Comparison of ENCODE assay signal across 8 cellular contexts in genomic region chr9:19102631-19103345, GRCh38. TPM values are rescaled to one million over a fixed set of nuclear protein-coding genes. Genes with fewer than 3 reads are reported as not detected.
DNase-seq lines count a peak whose midpoint lies in the region; ATAC-seq, FAIRE-seq and TF ChIP-seq lines count a peak whose summit lies in the region.

Gene HAUS6, minus strand, starts transcription at chr9:19102904. Its CDS starts 253 bp downstream, at chr9:19102651.

- H3K9ac ChIP-seq in parathyroid adenoma: no peak within 1 kb of the TSS

- H3K9me3 ChIP-seq in cardiac muscle cell (ENCODE audit: low read depth) (no peaks in the 10 kb centered on the region), parathyroid adenoma (ENCODE audit: control insufficient read depth, low read length) (no peaks in the 10 kb centered on the region), transverse colon (no peaks in the 10 kb centered on the region)

- CTCF ChIA-PET in T-cell (lab: Charles Lee): interaction anchor here (0.7 to 1.4 kb wide), 2 partner anchors 74 to 362 kb away, joined by 3 to 5 read pairs; no protein-coding TSS in a partner anchor

- H3K9me3 Mint-ChIP-seq in T-cell: no peaks in the 10 kb centered on the region

- no peaks in the 10 kb centered on the region for H3K27me3 Mint-ChIP-seq in T-cell

- H3K36me3 ChIP-seq in cardiac muscle cell: no peaks in the 10 kb centered on the region
- no peaks in the 10 kb centered on the region for H3K36me3 ChIP-seq in parathyroid adenoma (ENCODE audit: control insufficient read depth, insufficient read depth, low read length)
- no peaks in the 10 kb centered on the region for H3K36me3 ChIP-seq in transverse colon

- H3K27me3 ChIP-seq in cardiac muscle cell: no peaks in the 10 kb centered on the region
- no peaks in the 10 kb centered on the region for H3K27me3 ChIP-seq in parathyroid adenoma (ENCODE audit: control insufficient read depth, insufficient read depth, low read length)
- H3K27me3 ChIP-seq in transverse colon: no peaks in the 10 kb centered on the region

- TF ChIP-seq POLR2A in GM12891 (IDR thresholded peaks at IDR 0.05; ENCODE audit: low read depth, low read length): peak; percentile 82; the same call in 1 of the 2 replicates
- peak; percentile 68 for TF ChIP-seq POLR2A in transverse colon (IDR thresholded peaks at IDR 0.05)

- peak; percentile 100 for FAIRE-seq in GM12891 (lab: Jason Lieb, UNC)

- H3K27ac ChIP-seq in adipose tissue (ENCODE audit: low read depth, low read length) (peak within 1 kb of the TSS; percentile 29), cardiac muscle cell (peak within 1 kb of the TSS; percentile 68), parathyroid adenoma (peak within 1 kb of the TSS; percentile 82), transverse colon (peak within 1 kb of the TSS; percentile 77 to 95 (median 88))

- peak within 1 kb of the TSS; percentile 86 for H3K4me2 ChIP-seq in parathyroid adenoma (ENCODE audit: low read length)

- H3K4me3 ChIP-seq in cardiac muscle cell (peak within 1 kb of the TSS; percentile 82), parathyroid adenoma (ENCODE audit: low read depth, low read length) (peak within 1 kb of the TSS; percentile 71), transverse colon (peak within 1 kb of the TSS; percentile 55 to 75 (median 70))

- peaks cover 5% of the 10 kb centered on the region for H3K4me1 ChIP-seq in cardiac muscle cell (ENCODE audit: low read depth)
- H3K4me1 ChIP-seq in parathyroid adenoma: no peaks in the 10 kb centered on the region
- H3K4me1 ChIP-seq in transverse colon: peaks cover 5 to 30% (median 12%) of the 10 kb centered on the region in 4 donors

- POLR2A ChIA-PET in T-cell (lab: Charles Lee): interaction anchor here in 1 of 2 donors (0.6 kb wide), 1 partner anchor 25 kb away, joined by 3 read pairs; no protein-coding TSS in a partner anchor

- in situ Hi-C loops in transverse colon (cut with MboI; ENCODE audit: low pct_ligation_motif_present in 1 of 4, low pct_unique_long_range_greater_than_20kb in 1 of 4, low sequenced_read_pairs in 3 of 4): loop anchor here in 2 of 4 donors (10.0 to 25.0 kb wide), 2 partner anchors 72 to 135 kb away; partner anchors contain the start of gene DENND4C (in 1 of the 2)

- H3K36me3 Mint-ChIP-seq in T-cell: peaks cover 6% of the 10 kb centered on the region

- TF ChIP-seq EP300 in transverse colon (IDR thresholded peaks at IDR 0.05; ENCODE audit: low read depth): no peak

- intact Hi-C loops in transverse colon (cut with DNase I; ENCODE audit: low total_unique reads): no loop called here

- peak within 1 kb of the TSS; percentile 93 for H2AFZ ChIP-seq in parathyroid adenoma

- 7 to 9% (median 8%) methylated on average over 46 of the region's 46 CpGs for WGBS in adipose tissue, 3 donors
- 5 to 8% methylated on average over 7 to 43 of the region's 46 CpGs for WGBS in transverse colon (ENCODE audit: low coverage in 1 of 2), 2 donors

- peak; percentile 44 for TF ChIP-seq CTCF in cardiac muscle cell (IDR thresholded peaks at IDR 0.05; ENCODE audit: low read depth, low read length)
- TF ChIP-seq CTCF in parathyroid adenoma (IDR thresholded peaks at IDR 0.05): peak; percentile 51
- TF ChIP-seq CTCF in transverse colon (IDR thresholded peaks at IDR 0.05): peak; percentile 41 to 91 (median 59)

- peaks cover 27 to 38% (median 31%) of the 10 kb centered on the region in 3 donors for H3K4me1 Mint-ChIP-seq in T-cell

- DNase-seq in GM12891 (ENCODE audit: insufficient read length, low spot score) (peak; percentile 80), NCI-H1436 treated with DMSO at 0.1 percent for 48 hours (lab: John Stamatoyannopoulos, UW) (peak; percentile 86), T-cell (peak; percentile 89 to 98 (median 94)), cardiac muscle cell (ENCODE audit: low read depth in 1 of 2, low spot score in 1 of 2) (peak; percentile 96 to 99), transverse colon (peak; percentile 98)

- H3K4me3 Mint-ChIP-seq in T-cell: peak within 1 kb of the TSS; percentile 92 to 96 (median 96)

- peaks cover 5% of the 10 kb centered on the region for H3K79me2 ChIP-seq in parathyroid adenoma

- peak; percentile 100 for ATAC-seq in HG02840 (IDR thresholded peaks at IDR 0.05; ENCODE audit: low FRiP score, unreplicated experiment)
- peak; percentile 94 to 95 (median 94) for ATAC-seq in T-cell (replicated peaks in 1 of 4)

- peak within 1 kb of the TSS; percentile 89 to 96 for H3K27ac Mint-ChIP-seq in T-cell

TF ChIP-seq in GM12891, 5 proteins besides CTCF, POLR2A, EP300 and RAD21:
- peak; percentile 30; the same call in 1 of the 2 replicates for TF ChIP-seq POU2F2 (IDR thresholded peaks at IDR 0.05; ENCODE audit: low read depth, low read length)
- TF ChIP-seq SPI1 (IDR thresholded peaks at IDR 0.05; ENCODE audit: low read depth, low read length): no peak
- TF ChIP-seq TAF1 (IDR thresholded peaks at IDR 0.05; ENCODE audit: low read depth, low read length): peak; percentile 66; the same call in 1 of the 2 replicates
- TF ChIP-seq PAX5 (IDR thresholded peaks at IDR 0.05; ENCODE audit: insufficient read depth, low read length, severe bottlenecking): no peak
- peak; percentile 78 for TF ChIP-seq POLR2AphosphoS5 (IDR thresholded peaks at IDR 0.05; ENCODE audit: low read depth, low read length)
TF ChIP-seq in GM12891: peak in this region for 3.

RNA-seq across cellular contexts. Expression of gene HAUS6, which starts in this region (rescaled TPM):
- 6.8 TPM for polyA plus RNA-seq in GM12891 (2012; ENCODE audit: low read depth, missing spikeins)
- total RNA-seq in T-cell (10 to 100 TPM in 4 of 5 donors, 1 to 10 TPM in 1; 8.7 to 17.0 (median 15.1) TPM), cardiac muscle cell (6.7 and 9.4 TPM in 2 replicates), transverse colon (1 to 10 TPM; 1.4 to 8.9 (median 6.3) TPM)
- polyA plus RNA-seq in adipose tissue (1 to 10 TPM; 1.9 to 4.8 (median 4.4) TPM), cardiac muscle cell (5.6 and 6.5 TPM in 2 replicates)

Comparison
In these comparisons a context has a peak if more than half of its experiments do, and no peak if none do; other contexts are left out.
1. Peak in every context shown above with its lines: DNase-seq, ATAC-seq, H3K4me3 ChIP-seq and H3K27ac ChIP-seq.
2. H3K27ac ChIP-seq: peak in every context shown above with its lines; median percentile 88 in transverse colon; 82 in parathyroid adenoma; 68 in cardiac muscle cell; 29 in adipose tissue.